In the genomic region with DNA sequence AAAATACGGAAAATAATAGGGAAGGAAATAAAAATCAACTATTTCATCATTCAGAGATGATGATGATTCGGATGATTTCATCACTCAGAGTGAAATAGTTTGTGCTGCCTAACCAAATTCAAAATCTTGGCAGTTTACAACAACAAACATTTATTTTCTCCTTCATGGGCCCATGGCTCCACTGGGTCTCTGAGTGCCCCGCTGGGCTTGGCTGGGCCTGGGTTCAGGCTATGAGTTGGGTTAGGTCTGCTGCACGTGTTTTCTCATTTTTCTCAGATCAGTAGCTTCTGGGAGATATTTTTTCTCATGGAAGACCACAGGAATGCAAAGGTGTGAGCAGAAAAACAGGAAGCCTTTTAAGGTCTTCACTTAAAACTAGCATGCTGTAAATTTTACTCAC, we compare ENCODE assay signal across 20 cellular contexts. TPM values are rescaled to one million over a fixed set of nuclear protein-coding genes. Genes with fewer than 3 reads are reported as not detected.
A peak's percentile ranks its signal among the peaks of the same experiment; 100 is the strongest.
DNase-seq lines count a peak whose midpoint lies in the region; ATAC-seq, FAIRE-seq and TF ChIP-seq lines count a peak whose summit lies in the region.
"Had no signal": no experiment of that assay in that cellular context is flagged by ENCODE, and none has a peak within 500 bp of the region (broad histone marks: within the 10 kb centered on the region; RNA-seq: fewer than 3 reads in every experiment).

No MANE protein-coding gene starts in this region.

- H3K4me1 ChIP-seq in HCT116 (ENCODE audit: control insufficient read depth in 1 of 2, insufficient read depth in 2 of 2, low read length in 2 of 2) (peaks cover 26 to 61% of the 10 kb centered on the region in 2 experiments), astrocyte (ENCODE audit: insufficient read depth, low read length) (peaks cover 18% of the 10 kb centered on the region)

- no peaks in the 10 kb centered on the region for H3K9me2 ChIP-seq in HCT116 (ENCODE audit: insufficient read depth)

- CTCF ChIA-PET in HCT116 (lab: Charles Lee): no interaction called here

- H3K36me3 ChIP-seq in HCT116 (ENCODE audit: control insufficient read depth in 1 of 2, insufficient read depth in 2 of 2, low read length in 2 of 2) (no peaks in the 10 kb centered on the region), astrocyte (ENCODE audit: insufficient read depth, low read length) (no peaks in the 10 kb centered on the region)
- H3K36me3 ChIP-seq: esophagus squamous epithelium, thoracic aorta had no signal

- peaks cover 32% of the 10 kb centered on the region for H3K4me1 Mint-ChIP-seq in astrocyte (ENCODE audit: low read depth, unreplicated experiment)
- H3K4me1 Mint-ChIP-seq in naive thymus-derived CD8-positive, alpha-beta T cell: peaks cover 0 to 9% (median 2%) of the 10 kb centered on the region in 4 donors
- H3K4me1 Mint-ChIP-seq: B cell, natural killer cell had no signal

- RAD21 ChIA-PET in HCT116 (lab: Charles Lee; ENCODE audit: low non-redundant PET in 1 of 2, low total read pairs in 2 of 2, uncharacterized antibody in 2 of 2, unreplicated experiment in 2 of 2): interaction anchor here (0.5 to 1.4 kb wide), 2 partner anchors 10 to 21 kb away, joined by 3 to 5 read pairs; no protein-coding TSS in a partner anchor

- TF ChIP-seq CTCF in HCT116 (IDR thresholded peaks at IDR 0.05 in 2 of 3, conservative IDR thresholded peaks at IDR 0.05 in 1 of 3; ENCODE audit: borderline replicate concordance in 1 of 3, insufficient read depth in 1 of 3, low read depth in 2 of 3, low read length in 2 of 3) (no peak), astrocyte (IDR thresholded peaks at IDR 0.05; ENCODE audit: insufficient read depth, low read depth, low read length) (no peak), fibroblast of pulmonary artery (IDR thresholded peaks at IDR 0.05; ENCODE audit: low read length, missing control alignments) (no peak)

- no peaks in the 10 kb centered on the region for H3K36me3 Mint-ChIP-seq in astrocyte (ENCODE audit: low read depth, unreplicated experiment)
- H3K36me3 Mint-ChIP-seq in naive thymus-derived CD8-positive, alpha-beta T cell: no peaks in the 10 kb centered on the region
- H3K36me3 Mint-ChIP-seq: activated naive CD4-positive, alpha-beta T cell treated with anti-CD3 and anti-CD28 coated beads, Interleukin-2, amount 50 U/mL, for 24 hours; natural killer cell; stimulated activated effector memory CD8-positive, alpha-beta T cell treated with anti-CD3 and anti-CD28 coated beads, Interleukin-12 subunit alpha, Interleukin-12 subunit beta, amount 100 ng/mL, for 72 hours had no signal

- H3K9me3 Mint-ChIP-seq in astrocyte (ENCODE audit: unreplicated experiment): no peaks in the 10 kb centered on the region
- H3K9me3 Mint-ChIP-seq in naive thymus-derived CD8-positive, alpha-beta T cell: peaks cover 0 to 1% (median 0%) of the 10 kb centered on the region in 9 donors
- H3K9me3 Mint-ChIP-seq: activated naive CD4-positive, alpha-beta T cell treated with anti-CD3 and anti-CD28 coated beads, Interleukin-2, amount 50 U/mL, for 24 hours; natural killer cell; stimulated activated effector memory CD8-positive, alpha-beta T cell treated with anti-CD3 and anti-CD28 coated beads, Interleukin-12 subunit alpha, Interleukin-12 subunit beta, amount 100 ng/mL, for 72 hours had no signal

- intact Hi-C loops in HCT116 (cut with micrococcal nuclease) (no loop called here), sciatic nerve (cut with DNase I) (no loop called here)

- H3K9me3 ChIP-seq in HCT116 (ENCODE audit: control insufficient read depth in 1 of 2, insufficient read depth in 1 of 2, low read depth in 1 of 2, low read length in 2 of 2): no peaks in the 10 kb centered on the region
- H3K9me3 ChIP-seq in astrocyte (ENCODE audit: insufficient read depth, low read depth, low read length): no peaks in the 10 kb centered on the region
- H3K9me3 ChIP-seq: esophagus squamous epithelium, thoracic aorta had no signal

- no peaks in the 10 kb centered on the region for H4K20me1 ChIP-seq in HCT116 (ENCODE audit: insufficient read depth)
- H4K20me1 ChIP-seq in astrocyte (ENCODE audit: insufficient read depth, low read length): no peaks in the 10 kb centered on the region

- peak overlapping the region; percentile 98 for H3K27ac Mint-ChIP-seq in astrocyte (ENCODE audit: unreplicated experiment)
- H3K27ac Mint-ChIP-seq in naive thymus-derived CD8-positive, alpha-beta T cell: peak overlapping the region in 1 of 10 donors; percentile 31
- H3K27ac Mint-ChIP-seq: activated naive CD4-positive, alpha-beta T cell treated with anti-CD3 and anti-CD28 coated beads, Interleukin-2, amount 50 U/mL, for 24 hours; B cell; natural killer cell; stimulated activated effector memory CD8-positive, alpha-beta T cell treated with anti-CD3 and anti-CD28 coated beads, Interleukin-12 subunit alpha, Interleukin-12 subunit beta, amount 100 ng/mL, for 72 hours had no signal

- H3K9ac ChIP-seq in HCT116 (ENCODE audit: low read length) (peak overlapping the region; percentile 15; the same call in 1 of the 2 replicates), astrocyte (ENCODE audit: low read length) (no peak overlapping the region)

- no peak for TF ChIP-seq POLR2A in HCT116 (IDR thresholded peaks at IDR 0.05; ENCODE audit: borderline replicate concordance, extremely low read depth, insufficient read depth, insufficient read length)

- DNase-seq in HCT116 (ENCODE audit: low read depth, low spot score): no peak
- no peak for DNase-seq in astrocyte (ENCODE audit: low read depth)
- peak; percentile 73 for DNase-seq in fibroblast of pulmonary artery (ENCODE audit: low read depth)
- DNase-seq in sciatic nerve (ENCODE audit: low spot score): no peak
- no peak for DNase-seq in NAMALWA (ENCODE audit: low spot score)
- no peak for DNase-seq in naive thymus-derived CD8-positive, alpha-beta T cell
- DNase-seq: activated CD4-positive, alpha-beta T cell treated with anti-CD3 and anti-CD28 coated beads, Interleukin-2, amount 50 U/mL, for 1 hour; esophagus squamous epithelium; natural killer cell; NCI-H1436 treated with DMSO at 0.1 percent for 48 hours; stimulated activated CD4-positive, alpha-beta T cell treated with anti-CD3 and anti-CD28 coated beads, Interleukin-12 subunit alpha, Interleukin-12 subunit beta, amount 100 ng/mL, for 4 hours had no signal

- no peaks in the 10 kb centered on the region for H3K27me3 Mint-ChIP-seq in astrocyte (ENCODE audit: low read depth, unreplicated experiment)
- H3K27me3 Mint-ChIP-seq in naive thymus-derived CD8-positive, alpha-beta T cell: no peaks in the 10 kb centered on the region
- H3K27me3 Mint-ChIP-seq: activated naive CD4-positive, alpha-beta T cell treated with anti-CD3 and anti-CD28 coated beads, Interleukin-2, amount 50 U/mL, for 24 hours had no signal

- POLR2A ChIA-PET in HCT116 (lab: Charles Lee): interaction anchor here (0.6 to 0.8 kb wide), 2 partner anchors 10 to 12 kb away, joined by 3 to 4 read pairs; no protein-coding TSS in a partner anchor
- POLR2A ChIA-PET in naive thymus-derived CD8-positive, alpha-beta T cell (lab: Charles Lee): no interaction called here

- TF ChIP-seq RAD21 in HCT116 (IDR thresholded peaks at IDR 0.05; ENCODE audit: low read depth): 0 out of 2 replicates have a peak, but pooled peaks have one; percentile 9

- no peak overlapping the region for H3K4me3 Mint-ChIP-seq in astrocyte (ENCODE audit: unreplicated experiment)
- no peak overlapping the region for H3K4me3 Mint-ChIP-seq in naive thymus-derived CD8-positive, alpha-beta T cell
- H3K4me3 Mint-ChIP-seq: activated naive CD4-positive, alpha-beta T cell treated with anti-CD3 and anti-CD28 coated beads, Interleukin-2, amount 50 U/mL, for 24 hours; B cell; natural killer cell; stimulated activated effector memory CD8-positive, alpha-beta T cell treated with anti-CD3 and anti-CD28 coated beads, Interleukin-12 subunit alpha, Interleukin-12 subunit beta, amount 100 ng/mL, for 72 hours had no signal

- H3K79me2 ChIP-seq in HCT116 (ENCODE audit: insufficient read depth, low read length): no peaks in the 10 kb centered on the region
- no peaks in the 10 kb centered on the region for H3K79me2 ChIP-seq in astrocyte (ENCODE audit: insufficient read depth, low read length)

- BruUV-seq in HCT116 (replicated peaks; lab: Mats Ljungman, UMichigan): no TSS peak

- H3K27ac ChIP-seq in HCT116 (ENCODE audit: low read depth, low read length) (peak overlapping the region; percentile 49; the same call in 1 of the 2 replicates), astrocyte (ENCODE audit: low read depth, low read length) (peak overlapping the region; percentile 42)
- H3K27ac ChIP-seq: esophagus squamous epithelium, thoracic aorta had no signal

- H3K27me3 ChIP-seq in HCT116 (ENCODE audit: insufficient read depth, low read length): no peaks in the 10 kb centered on the region
- no peaks in the 10 kb centered on the region for H3K27me3 ChIP-seq in astrocyte (ENCODE audit: insufficient read depth, low read length)
- H3K27me3 ChIP-seq: esophagus squamous epithelium had no signal

- no peak for FAIRE-seq in astrocyte (lab: Jason Lieb, UNC)
- FAIRE-seq: H54, TTC549 had no signal

- H2AFZ ChIP-seq in HCT116 (ENCODE audit: low read depth, low read length, poor library complexity, severe bottlenecking): peak overlapping the region; percentile 37
- H2AFZ ChIP-seq in astrocyte (ENCODE audit: low read depth, low read length): no peak overlapping the region

- ATAC-seq in HCT116 (no peak), sciatic nerve (peak; percentile 71), GM21576 (IDR thresholded peaks at IDR 0.05; ENCODE audit: unreplicated experiment) (no peak), HG02763 (IDR thresholded peaks at IDR 0.05; ENCODE audit: unreplicated experiment) (no peak)
- ATAC-seq in naive thymus-derived CD8-positive, alpha-beta T cell: no peak
- ATAC-seq: natural killer cell; stimulated activated effector memory CD8-positive, alpha-beta T cell treated with anti-CD3 and anti-CD28 coated beads, Interleukin-12 subunit alpha, Interleukin-12 subunit beta, amount 100 ng/mL, for 72 hours had no signal

- peak overlapping the region; percentile 29 for H3K4me2 ChIP-seq in HCT116 (ENCODE audit: low read length)
- H3K4me2 ChIP-seq in astrocyte (ENCODE audit: low read length): no peak overlapping the region

- no peak overlapping the region for H3K4me3 ChIP-seq in HCT116 (replicated peaks in 1 of 2; ENCODE audit: low read depth in 1 of 2, low read length in 2 of 2)
- H3K4me3 ChIP-seq in astrocyte (ENCODE audit: insufficient read depth, low read depth, low read length): no peak overlapping the region
- H3K4me3 ChIP-seq in fibroblast of pulmonary artery (replicated peaks; ENCODE audit: low read depth, low read length): no peak overlapping the region
- H3K4me3 ChIP-seq: esophagus squamous epithelium, lung, thoracic aorta had no signal

RNA-seq across cellular contexts. Expression of a gene that starts 24.0 kb away (rescaled TPM):
- 119 TPM for total RNA-seq in HCT116 (2021; ENCODE audit: unreplicated experiment)
- polyA plus RNA-seq in HCT116 (2012): 125 and 128 TPM in 2 replicates
- total RNA-seq in astrocyte: 140 and 164 TPM in 2 replicates
- 0.76 TPM for total RNA-seq in sciatic nerve
- total RNA-seq in naive thymus-derived CD8-positive, alpha-beta T cell: 1 to 10 TPM; 3.1 to 4.2 TPM
- 1 to 10 TPM in 2 of 3 donors, under 1 TPM in 1; 0.48 to 4.7 (median 2.0) TPM for polyA plus RNA-seq in naive thymus-derived CD8-positive, alpha-beta T cell

RNA-seq across cellular contexts. Expression of a gene that starts 54.9 kb away (rescaled TPM):
- total RNA-seq in HCT116 (2021; ENCODE audit: unreplicated experiment) (not detected), astrocyte (not detected in 2 replicates), sciatic nerve (0.36 TPM)
- polyA plus RNA-seq in HCT116 (2012): not detected in 2 replicates
- total RNA-seq in naive thymus-derived CD8-positive, alpha-beta T cell: not detected
- polyA plus RNA-seq in naive thymus-derived CD8-positive, alpha-beta T cell: not detected
- total RNA-seq: thoracic aorta had no signal

Comparison
In these comparisons a context has a peak if more than half of its experiments do, and no peak if none do; other contexts are left out.
1. RNA of a gene that starts 24.0 kb away (total RNA-seq): 140 to 164 TPM in astrocyte and 119 TPM in HCT116 (single experiment); 3.1 to 4.2 TPM in naive thymus-derived CD8-positive, alpha-beta T cell and 0.76 TPM in sciatic nerve (single experiment); every median in the first group is over 10 times any median in the second.